9 cellular contexts compared by ENCODE assay signal in genomic region chr13:29817604-29818378, GRCh38. TPM values are rescaled to one million over a fixed set of nuclear protein-coding genes. Genes with fewer than 3 reads are reported as not detected.
A peak's percentile ranks its signal among the peaks of the same experiment; 100 is the strongest.
DNase-seq lines count a peak whose midpoint lies in the region; ATAC-seq and TF ChIP-seq lines count a peak whose summit lies in the region.
"Had no signal": no experiment of that assay in that cellular context is flagged by ENCODE, and none has a peak within 500 bp of the region (broad histone marks: within the 10 kb centered on the region; RNA-seq: fewer than 3 reads in every experiment).

No MANE protein-coding gene starts in this region.

- CTCF ChIA-PET in WTC11 (lab: Charles Lee): interaction anchor here (0.8 kb wide), 1 partner anchor 295 kb away, joined by 3 read pairs; no protein-coding TSS in a partner anchor

- H3K4me3 Mint-ChIP-seq in WTC11: no peak overlapping the region
- H3K4me3 Mint-ChIP-seq: neural crest cell had no signal

- H3K36me3 Mint-ChIP-seq in WTC11: no peaks in the 10 kb centered on the region

- POLR2A ChIA-PET in WTC11 (lab: Charles Lee): no interaction called here

- H3K4me1 ChIP-seq in gastrocnemius medialis: peaks cover 37 to 63% of the 10 kb centered on the region in 2 donors
- H3K4me1 ChIP-seq in Peyer's patch: peaks cover 0 to 8% (median 3%) of the 10 kb centered on the region in 4 donors

- in situ Hi-C loops in gastrocnemius medialis (cut with MboI; ENCODE audit: low sequenced_read_pairs in 4 of 4): no loop called here

- ATAC-seq in GM19438 (IDR thresholded peaks at IDR 0.05; ENCODE audit: low read depth, unreplicated experiment) (peak; percentile 97), HG03342 (IDR thresholded peaks at IDR 0.05; ENCODE audit: unreplicated experiment) (peak; percentile 97), WTC11 (no peak), gastrocnemius medialis (peak; percentile 69 to 82)

- H3K4me3 ChIP-seq in gastrocnemius medialis: peak overlapping the region in 1 of 4 donors; percentile 16
- H3K4me3 ChIP-seq in Peyer's patch: no peak overlapping the region

- H3K27me3 ChIP-seq in gastrocnemius medialis (no peaks in the 10 kb centered on the region), Peyer's patch (no peaks in the 10 kb centered on the region)

- no peak for TF ChIP-seq POLR2A in gastrocnemius medialis (IDR thresholded peaks at IDR 0.05)
- no peak for TF ChIP-seq POLR2A in Peyer's patch (IDR thresholded peaks at IDR 0.05)

- H3K9me3 Mint-ChIP-seq in WTC11: no peaks in the 10 kb centered on the region
- H3K9me3 Mint-ChIP-seq: neural crest cell had no signal

- H3K36me3 ChIP-seq in gastrocnemius medialis: no peaks in the 10 kb centered on the region
- H3K36me3 ChIP-seq in Peyer's patch: no peaks in the 10 kb centered on the region

- H3K27ac ChIP-seq in gastrocnemius medialis: peak overlapping the region in 3 of 4 donors; percentile 1 to 46 (median 4)
- H3K27ac ChIP-seq in Peyer's patch: no peak overlapping the region

- DNase-seq in COLO829 (ENCODE audit: low spot score): peak; percentile 18
- no peak for DNase-seq in WTC11 (ENCODE audit: low spot score)
- DNase-seq in gastrocnemius medialis: no peak
- DNase-seq in HuH-7.5 (ENCODE audit: low spot score): no peak
- no peak for DNase-seq in NCI-H2171 (lab: John Stamatoyannopoulos, UW)
- no peak for DNase-seq in Peyer's patch

- intact Hi-C loops in gastrocnemius medialis (cut with DNase I; ENCODE audit: low total_unique reads): loop anchor here (5.0 kb wide), 1 partner anchor 35 kb away; the partner anchor contains the start of gene UBL3

- no peaks in the 10 kb centered on the region for H3K27me3 Mint-ChIP-seq in WTC11 (ENCODE audit: low read depth)

- H3K27ac Mint-ChIP-seq in WTC11: 0 out of 2 replicates have a peak overlapping the region, but pooled peaks have one; percentile 15

- peaks cover 33% of the 10 kb centered on the region for H3K4me1 Mint-ChIP-seq in WTC11

- no peaks in the 10 kb centered on the region for H3K9me3 ChIP-seq in gastrocnemius medialis
- H3K9me3 ChIP-seq in Peyer's patch: no peaks in the 10 kb centered on the region

- no peak for TF ChIP-seq CTCF in WTC11 (IDR thresholded peaks at IDR 0.05)
- TF ChIP-seq CTCF in gastrocnemius medialis (IDR thresholded peaks at IDR 0.05 in 4 of 5, conservative IDR thresholded peaks at IDR 0.05 in 1 of 5): no peak
- no peak for TF ChIP-seq CTCF in Peyer's patch (IDR thresholded peaks at IDR 0.05)

TF ChIP-seq in WTC11, 78 proteins besides CTCF, POLR2A, EP300 and RAD21 (continues in another document):
- TF ChIP-seq, protein P1, sequence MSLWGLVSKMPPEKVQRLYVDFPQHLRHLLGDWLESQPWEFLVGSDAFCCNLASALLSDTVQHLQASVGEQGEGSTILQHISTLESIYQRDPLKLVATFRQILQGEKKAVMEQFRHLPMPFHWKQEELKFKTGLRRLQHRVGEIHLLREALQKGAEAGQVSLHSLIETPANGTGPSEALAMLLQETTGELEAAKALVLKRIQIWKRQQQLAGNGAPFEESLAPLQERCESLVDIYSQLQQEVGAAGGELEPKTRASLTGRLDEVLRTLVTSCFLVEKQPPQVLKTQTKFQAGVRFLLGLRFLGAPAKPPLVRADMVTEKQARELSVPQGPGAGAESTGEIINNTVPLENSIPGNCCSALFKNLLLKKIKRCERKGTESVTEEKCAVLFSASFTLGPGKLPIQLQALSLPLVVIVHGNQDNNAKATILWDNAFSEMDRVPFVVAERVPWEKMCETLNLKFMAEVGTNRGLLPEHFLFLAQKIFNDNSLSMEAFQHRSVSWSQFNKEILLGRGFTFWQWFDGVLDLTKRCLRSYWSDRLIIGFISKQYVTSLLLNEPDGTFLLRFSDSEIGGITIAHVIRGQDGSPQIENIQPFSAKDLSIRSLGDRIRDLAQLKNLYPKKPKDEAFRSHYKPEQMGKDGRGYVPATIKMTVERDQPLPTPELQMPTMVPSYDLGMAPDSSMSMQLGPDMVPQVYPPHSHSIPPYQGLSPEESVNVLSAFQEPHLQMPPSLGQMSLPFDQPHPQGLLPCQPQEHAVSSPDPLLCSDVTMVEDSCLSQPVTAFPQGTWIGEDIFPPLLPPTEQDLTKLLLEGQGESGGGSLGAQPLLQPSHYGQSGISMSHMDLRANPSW (CRISPR knock-in tag; conservative IDR thresholded peaks at IDR 0.05; ENCODE audit: low read depth): no peak
- no peak for TF ChIP-seq ZNF138 (CRISPR knock-in tag; conservative IDR thresholded peaks at IDR 0.05)
- TF ChIP-seq TEAD1 (CRISPR knock-in tag; IDR thresholded peaks at IDR 0.05): no peak
- TF ChIP-seq PRRX2 (CRISPR knock-in tag; IDR thresholded peaks at IDR 0.05): no peak
- TF ChIP-seq ZNF281 (CRISPR knock-in tag; IDR thresholded peaks at IDR 0.05): no peak
- no peak for TF ChIP-seq EMX1 (CRISPR knock-in tag; IDR thresholded peaks at IDR 0.05)
- TF ChIP-seq PRDM15 (CRISPR knock-in tag; IDR thresholded peaks at IDR 0.05): no peak
- TF ChIP-seq, protein P2, sequence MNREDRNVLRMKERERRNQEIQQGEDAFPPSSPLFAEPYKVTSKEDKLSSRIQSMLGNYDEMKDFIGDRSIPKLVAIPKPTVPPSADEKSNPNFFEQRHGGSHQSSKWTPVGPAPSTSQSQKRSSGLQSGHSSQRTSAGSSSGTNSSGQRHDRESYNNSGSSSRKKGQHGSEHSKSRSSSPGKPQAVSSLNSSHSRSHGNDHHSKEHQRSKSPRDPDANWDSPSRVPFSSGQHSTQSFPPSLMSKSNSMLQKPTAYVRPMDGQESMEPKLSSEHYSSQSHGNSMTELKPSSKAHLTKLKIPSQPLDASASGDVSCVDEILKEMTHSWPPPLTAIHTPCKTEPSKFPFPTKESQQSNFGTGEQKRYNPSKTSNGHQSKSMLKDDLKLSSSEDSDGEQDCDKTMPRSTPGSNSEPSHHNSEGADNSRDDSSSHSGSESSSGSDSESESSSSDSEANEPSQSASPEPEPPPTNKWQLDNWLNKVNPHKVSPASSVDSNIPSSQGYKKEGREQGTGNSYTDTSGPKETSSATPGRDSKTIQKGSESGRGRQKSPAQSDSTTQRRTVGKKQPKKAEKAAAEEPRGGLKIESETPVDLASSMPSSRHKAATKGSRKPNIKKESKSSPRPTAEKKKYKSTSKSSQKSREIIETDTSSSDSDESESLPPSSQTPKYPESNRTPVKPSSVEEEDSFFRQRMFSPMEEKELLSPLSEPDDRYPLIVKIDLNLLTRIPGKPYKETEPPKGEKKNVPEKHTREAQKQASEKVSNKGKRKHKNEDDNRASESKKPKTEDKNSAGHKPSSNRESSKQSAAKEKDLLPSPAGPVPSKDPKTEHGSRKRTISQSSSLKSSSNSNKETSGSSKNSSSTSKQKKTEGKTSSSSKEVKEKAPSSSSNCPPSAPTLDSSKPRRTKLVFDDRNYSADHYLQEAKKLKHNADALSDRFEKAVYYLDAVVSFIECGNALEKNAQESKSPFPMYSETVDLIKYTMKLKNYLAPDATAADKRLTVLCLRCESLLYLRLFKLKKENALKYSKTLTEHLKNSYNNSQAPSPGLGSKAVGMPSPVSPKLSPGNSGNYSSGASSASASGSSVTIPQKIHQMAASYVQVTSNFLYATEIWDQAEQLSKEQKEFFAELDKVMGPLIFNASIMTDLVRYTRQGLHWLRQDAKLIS (CRISPR knock-in tag; IDR thresholded peaks at IDR 0.05; ENCODE audit: borderline replicate concordance): no peak

RNA-seq across cellular contexts. Expression of gene UBL3, which starts 32.6 kb away (rescaled TPM):
- total RNA-seq in WTC11 (2021): 12.8 to 15.5 TPM (median 13.5 TPM) in 3 replicates
- 10 to 100 TPM; 27.8 to 32.4 (median 29.4) TPM for total RNA-seq in gastrocnemius medialis
- total RNA-seq in Peyer's patch: 10 to 100 TPM; 18.2 to 37.5 (median 25.8) TPM

Comparison
In these comparisons a context has a peak if more than half of its experiments do, and no peak if none do; other contexts are left out.
1. H3K27ac ChIP-seq: peak in gastrocnemius medialis (3 of 4); none in Peyer's patch (0 of 4).